In genomic region chr15:78437107-78437761, GRCh38 we compare ENCODE assay signal across 7 cellular contexts. TPM values are rescaled to one million over a fixed set of nuclear protein-coding genes. Genes with fewer than 3 reads are reported as not detected.
DNase-seq lines count a peak whose midpoint lies in the region; ATAC-seq, FAIRE-seq and TF ChIP-seq lines count a peak whose summit lies in the region.

No MANE protein-coding gene starts in this region.

- peak overlapping the region; percentile 99 for H3K4me2 ChIP-seq in keratinocyte (ENCODE audit: control insufficient read depth, extremely low read depth, insufficient read depth, low read depth, low read length)

- dilution Hi-C loops in keratinocyte (cut with MboI; ENCODE audit: extremely low pct_ligation_motif_present, low sequenced_read_pairs), result no loop called here

- H3K36me3 ChIP-seq in keratinocyte (ENCODE audit: control insufficient read depth in 2 of 2, extremely low read depth in 1 of 2, insufficient read depth in 2 of 2, low read length in 2 of 2) (peaks cover 2 to 6% of the 10 kb centered on the region in 2 experiments), thoracic aorta (no peaks in the 10 kb centered on the region)

- H3K27me3 Mint-ChIP-seq in activated naive CD8-positive, alpha-beta T cell treated with anti-CD3 and anti-CD28 coated beads, Interleukin-2, amount 50 U/mL, for 24 hours, result peaks cover under 1% of the 10 kb centered on the region

- H2AFZ ChIP-seq in keratinocyte (ENCODE audit: control insufficient read depth, low read length), result peak overlapping the region; percentile 99

- peak overlapping the region; percentile 100 for H3K27ac Mint-ChIP-seq in activated naive CD8-positive, alpha-beta T cell treated with anti-CD3 and anti-CD28 coated beads, Interleukin-2, amount 50 U/mL, for 24 hours

- H3K4me1 ChIP-seq in keratinocyte (ENCODE audit: control insufficient read depth, extremely low read depth, insufficient read depth, low read length) (peaks cover 23% of the 10 kb centered on the region), thoracic aorta (ENCODE audit: control insufficient read depth in 1 of 2, low read depth in 2 of 2) (peaks cover 15 to 39% of the 10 kb centered on the region in 2 donors)

- DNase-seq in GM12864 (ENCODE audit: low read depth), result no peak
- no peak for DNase-seq in activated naive CD8-positive, alpha-beta T cell treated with anti-CD3 and anti-CD28 coated beads, Interleukin-2, amount 50 U/mL, for 24 hours
- DNase-seq in keratinocyte (ENCODE audit: low read depth, low spot score), result no peak
- DNase-seq in thoracic aorta (ENCODE audit: low spot score), result no peak

- H3K27me3 ChIP-seq in keratinocyte (ENCODE audit: control insufficient read depth, extremely low read depth, insufficient read depth, low read length), result no peaks in the 10 kb centered on the region
- no peaks in the 10 kb centered on the region for H3K27me3 ChIP-seq in thoracic aorta (replicated peaks; ENCODE audit: insufficient read depth)

- H3K9me1 ChIP-seq in keratinocyte (ENCODE audit: control insufficient read depth, extremely low read depth, insufficient read depth, low read length), result no peaks in the 10 kb centered on the region

- H3K27ac ChIP-seq in keratinocyte (ENCODE audit: control insufficient read depth, insufficient read depth, low read length), result peak overlapping the region; percentile 90
- H3K27ac ChIP-seq in thoracic aorta, result peak overlapping the region; percentile 54 to 62

- peaks cover 38% of the 10 kb centered on the region for H3K79me2 ChIP-seq in keratinocyte (ENCODE audit: control insufficient read depth, insufficient read depth, low read length)

- TF ChIP-seq CTCF in GM12864 (IDR thresholded peaks at IDR 0.05; ENCODE audit: low read depth, low read length, missing control alignments), result no peak
- TF ChIP-seq CTCF in keratinocyte (optimal IDR thresholded peaks at IDR 0.05 in 1 of 3, IDR thresholded peaks at IDR 0.05 in 1 of 3, conservative IDR thresholded peaks at IDR 0.05 in 1 of 3; ENCODE audit: extremely low read depth in 1 of 3, insufficient read depth in 2 of 3, low read length in 3 of 3), result no peak
- TF ChIP-seq CTCF in thoracic aorta (IDR thresholded peaks at IDR 0.05), result no peak

- H3K9ac ChIP-seq in keratinocyte (ENCODE audit: control insufficient read depth, extremely low read depth, insufficient read depth, low read length), result peak overlapping the region; percentile 99

- H3K9me3 ChIP-seq in keratinocyte (ENCODE audit: control insufficient read depth, low read depth, low read length) (no peaks in the 10 kb centered on the region), thoracic aorta (no peaks in the 10 kb centered on the region)

- H4K20me1 ChIP-seq in keratinocyte (ENCODE audit: control insufficient read depth, extremely low read depth, insufficient read depth, low read length), result no peaks in the 10 kb centered on the region

- peak overlapping the region; percentile 96 for H3K4me3 Mint-ChIP-seq in activated naive CD8-positive, alpha-beta T cell treated with anti-CD3 and anti-CD28 coated beads, Interleukin-2, amount 50 U/mL, for 24 hours

- H3K4me3 ChIP-seq in GM12864 (ENCODE audit: low read depth, low read length), result peak overlapping the region; percentile 92
- peak overlapping the region; percentile 92 to 98 (median 94) for H3K4me3 ChIP-seq in keratinocyte (ENCODE audit: control insufficient read depth in 2 of 3, extremely low read depth in 1 of 3, insufficient read depth in 2 of 3, low read depth in 1 of 3, low read length in 3 of 3)
- peak overlapping the region; percentile 93 for H3K4me3 ChIP-seq in thoracic aorta

- H3K36me3 Mint-ChIP-seq in activated naive CD8-positive, alpha-beta T cell treated with anti-CD3 and anti-CD28 coated beads, Interleukin-2, amount 50 U/mL, for 24 hours (ENCODE audit: low read depth), result peaks cover 26% of the 10 kb centered on the region

- FAIRE-seq in keratinocyte (lab: Jason Lieb, UNC), result no peak

- peaks cover 43% of the 10 kb centered on the region for H3K4me1 Mint-ChIP-seq in activated naive CD8-positive, alpha-beta T cell treated with anti-CD3 and anti-CD28 coated beads, Interleukin-2, amount 50 U/mL, for 24 hours

- ATAC-seq in HG03439 (IDR thresholded peaks at IDR 0.05; ENCODE audit: unreplicated experiment) (peak; percentile 1), thoracic aorta (ENCODE audit: insufficient number of reproducible peaks, low FRiP score, low read depth) (peak; percentile 6), HG02623 (IDR thresholded peaks at IDR 0.05; ENCODE audit: unreplicated experiment) (no peak), HG03460 (IDR thresholded peaks at IDR 0.05; ENCODE audit: unreplicated experiment) (no peak)
- peak; percentile 12 for ATAC-seq in activated naive CD8-positive, alpha-beta T cell treated with anti-CD3 and anti-CD28 coated beads, Interleukin-2, amount 50 U/mL, for 24 hours

- H3K9me3 Mint-ChIP-seq in activated naive CD8-positive, alpha-beta T cell treated with anti-CD3 and anti-CD28 coated beads, Interleukin-2, amount 50 U/mL, for 24 hours, result no peaks in the 10 kb centered on the region

RNA-seq across cellular contexts. Expression of gene IREB2, which starts 0.8 kb away (rescaled TPM):
- 14.9 to 20.5 TPM (median 19.5 TPM) in 3 replicates for polyA plus RNA-seq in keratinocyte
- polyA plus RNA-seq in keratinocyte (2011; ENCODE audit: low read depth), result 9.0 TPM
- 8.0 and 17.0 TPM in 2 replicates for polyA plus RNA-seq in keratinocyte (2011; cell fraction: cytosol; rRNA removed)
- polyA plus RNA-seq in keratinocyte (2011; cell fraction: nucleus; rRNA removed), result 28.3 and 33.2 TPM in 2 replicates
- 10.8 and 16.2 TPM in 2 replicates for polyA plus RNA-seq in keratinocyte (2012; ENCODE audit: low replicate concordance)
- 15.6 to 38.7 TPM (median 23.5 TPM) in 3 replicates for polyA minus RNA-seq in keratinocyte
- 16.3 TPM for polyA minus RNA-seq in keratinocyte (2011; cell fraction: cytosol; rRNA and poly(A)+ RNA removed)
- 36.0 and 48.6 TPM in 2 replicates for polyA minus RNA-seq in keratinocyte (2011; cell fraction: nucleus; rRNA and poly(A)+ RNA removed)
- total RNA-seq in thoracic aorta, result 10 to 100 TPM; 16.5 to 35.6 TPM

Comparison
In these comparisons a context has a peak if more than half of its experiments do, and no peak if none do; other contexts are left out.
1. ATAC-seq: peak in HG03439 (single experiment), activated naive CD8-positive, alpha-beta T cell treated with anti-CD3 and anti-CD28 coated beads, Interleukin-2, amount 50 U/mL, for 24 hours (single experiment) and thoracic aorta (single experiment); none in HG02623 (single experiment) and HG03460 (single experiment).
2. Peak in every context shown above with its lines, with median percentiles within 50 percentile points of each other: H3K4me3 ChIP-seq.